Comparison of ENCODE assay signal across 24 cellular contexts in the genomic region with DNA sequence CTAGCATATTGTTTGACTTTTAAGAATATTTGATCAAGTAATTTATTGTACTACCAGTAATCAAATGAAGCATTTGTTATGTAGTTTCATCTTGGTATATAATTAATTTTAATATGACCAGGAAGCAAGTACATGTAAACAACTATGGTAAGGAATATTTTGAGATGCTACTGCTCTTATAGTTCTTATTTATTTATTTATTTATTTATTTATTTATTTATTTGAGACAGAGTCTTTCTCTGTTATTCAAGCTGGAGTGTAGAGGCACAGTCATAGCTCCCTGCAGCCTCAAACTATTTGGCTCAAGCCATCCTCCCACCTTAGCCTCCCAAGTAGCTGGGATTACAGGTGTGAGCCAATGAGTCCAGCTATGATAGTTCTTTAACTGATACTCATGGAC.
"Had no signal": no experiment of that assay in that cellular context is flagged by ENCODE, and none has a peak within 500 bp of the region (broad histone marks: within the 10 kb centered on the region; RNA-seq: fewer than 3 reads in every experiment).

No MANE protein-coding gene starts in this region.

- H3K9me3 Mint-ChIP-seq: dendritic cell treated with granulocyte-macrophage colony-stimulating factor and Interleukin-4, amounts not matched to agents 40 ng/mL and 50 ng/mL, for 4 days; effector memory CD8-positive, alpha-beta T cell; endodermal cell; memory B cell had no signal

- DNase-seq: colonic mucosa; cortex of kidney; effector CD8-positive, alpha-beta T cell; effector memory CD8-positive, alpha-beta T cell; endodermal cell; esophagus squamous epithelium; foreskin fibroblast; foreskin melanocyte; gastrocnemius medialis; glutamatergic neuron; head of caudate nucleus; heart right ventricle; hippocampal formation; left cardiac atrium; left lung; left ventricle myocardium superior; lower lobe of right lung; mesendoderm; midbrain had no signal

- H3K9me3 ChIP-seq: colonic mucosa, esophagus squamous epithelium, gastrocnemius medialis, heart right ventricle, left lung, lower lobe of right lung had no signal

- H3K27ac Mint-ChIP-seq: dendritic cell treated with granulocyte-macrophage colony-stimulating factor and Interleukin-4, amounts not matched to agents 40 ng/mL and 50 ng/mL, for 4 days; effector memory CD8-positive, alpha-beta T cell; endodermal cell; memory B cell had no signal

- H3K27ac ChIP-seq: colonic mucosa, epithelial cell of prostate, esophagus squamous epithelium, gastrocnemius medialis, heart right ventricle, left lung, lower lobe of right lung had no signal

- FAIRE-seq: keratinocyte had no signal

- H3K36me3 ChIP-seq: colonic mucosa, gastrocnemius medialis, left lung, lower lobe of right lung had no signal

- H3K4me3 Mint-ChIP-seq: dendritic cell treated with granulocyte-macrophage colony-stimulating factor and Interleukin-4, amounts not matched to agents 40 ng/mL and 50 ng/mL, for 4 days; effector memory CD8-positive, alpha-beta T cell; endodermal cell; memory B cell had no signal

- ATAC-seq: effector memory CD8-positive, alpha-beta T cell; esophagus mucosa; gastrocnemius medialis; heart right ventricle; left cardiac atrium; left lung; left ventricle myocardium superior; lower lobe of right lung had no signal

- H3K4me3 ChIP-seq: colonic mucosa, esophagus squamous epithelium, gastrocnemius medialis, heart right ventricle, left lung, lower lobe of right lung had no signal

- H3K4me1 Mint-ChIP-seq: endodermal cell had no signal

- H3K27me3 ChIP-seq: colonic mucosa, esophagus squamous epithelium, gastrocnemius medialis, heart right ventricle, left lung had no signal

- H3K4me1 ChIP-seq: colonic mucosa, esophagus squamous epithelium, gastrocnemius medialis, lower lobe of right lung had no signal
